Comparison of ENCODE assay signal across 1 cellular context in the genomic region with DNA sequence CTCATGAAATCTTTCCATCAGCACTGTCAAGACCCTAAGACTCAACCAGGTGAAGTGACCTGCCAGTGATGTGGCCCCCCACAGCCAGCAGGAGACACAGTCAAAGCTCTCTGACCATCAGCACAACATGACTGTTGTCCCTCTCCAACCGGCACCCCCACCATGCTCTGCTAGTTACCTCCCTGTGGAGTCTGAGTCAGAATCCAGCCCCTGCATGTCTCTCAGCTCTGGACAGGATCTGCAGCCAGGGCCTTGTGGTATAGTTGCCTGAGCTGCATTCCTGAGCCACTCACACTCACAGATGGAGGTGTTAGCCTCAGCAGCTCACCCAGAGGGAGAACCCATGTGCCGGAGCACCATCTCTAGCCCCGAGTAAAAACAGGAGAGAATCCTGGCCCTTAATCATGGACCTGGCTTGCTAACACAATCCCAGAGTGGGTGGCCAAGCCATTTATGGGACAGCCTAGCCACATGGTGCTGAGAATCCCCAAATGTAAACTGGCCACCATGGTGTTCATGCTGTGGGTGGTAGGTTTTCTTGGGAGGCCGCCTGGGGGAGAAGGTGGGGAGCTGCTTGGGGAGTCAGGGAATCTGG.
TF ChIP-seq lines count a peak whose summit lies in the region.

No MANE protein-coding gene starts in this region.

TF ChIP-seq in WTC11, 78 proteins besides CTCF, POLR2A, EP300 and RAD21:
- no peak for TF ChIP-seq ELF4 (CRISPR knock-in tag; IDR thresholded peaks at IDR 0.05; ENCODE audit: low read depth)
- TF ChIP-seq, protein P1, sequence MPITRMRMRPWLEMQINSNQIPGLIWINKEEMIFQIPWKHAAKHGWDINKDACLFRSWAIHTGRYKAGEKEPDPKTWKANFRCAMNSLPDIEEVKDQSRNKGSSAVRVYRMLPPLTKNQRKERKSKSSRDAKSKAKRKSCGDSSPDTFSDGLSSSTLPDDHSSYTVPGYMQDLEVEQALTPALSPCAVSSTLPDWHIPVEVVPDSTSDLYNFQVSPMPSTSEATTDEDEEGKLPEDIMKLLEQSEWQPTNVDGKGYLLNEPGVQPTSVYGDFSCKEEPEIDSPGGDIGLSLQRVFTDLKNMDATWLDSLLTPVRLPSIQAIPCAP (CRISPR knock-in tag; IDR thresholded peaks at IDR 0.05) = no peak
- TF ChIP-seq, protein P2, sequence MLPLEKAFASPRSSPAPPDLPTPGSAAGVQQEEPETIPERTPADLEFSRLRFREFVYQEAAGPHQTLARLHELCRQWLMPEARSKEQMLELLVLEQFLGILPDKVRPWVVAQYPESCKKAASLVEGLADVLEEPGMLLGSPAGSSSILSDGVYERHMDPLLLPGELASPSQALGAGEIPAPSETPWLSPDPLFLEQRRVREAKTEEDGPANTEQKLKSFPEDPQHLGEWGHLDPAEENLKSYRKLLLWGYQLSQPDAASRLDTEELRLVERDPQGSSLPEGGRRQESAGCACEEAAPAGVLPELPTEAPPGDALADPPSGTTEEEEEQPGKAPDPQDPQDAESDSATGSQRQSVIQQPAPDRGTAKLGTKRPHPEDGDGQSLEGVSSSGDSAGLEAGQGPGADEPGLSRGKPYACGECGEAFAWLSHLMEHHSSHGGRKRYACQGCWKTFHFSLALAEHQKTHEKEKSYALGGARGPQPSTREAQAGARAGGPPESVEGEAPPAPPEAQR (CRISPR knock-in tag; IDR thresholded peaks at IDR 0.05) = no peak
- TF ChIP-seq ZNF263 (CRISPR knock-in tag; IDR thresholded peaks at IDR 0.05; ENCODE audit: low read depth) = no peak
- TF ChIP-seq SMAD4 (CRISPR knock-in tag; IDR thresholded peaks at IDR 0.05) = no peak
- TF ChIP-seq, protein P3, sequence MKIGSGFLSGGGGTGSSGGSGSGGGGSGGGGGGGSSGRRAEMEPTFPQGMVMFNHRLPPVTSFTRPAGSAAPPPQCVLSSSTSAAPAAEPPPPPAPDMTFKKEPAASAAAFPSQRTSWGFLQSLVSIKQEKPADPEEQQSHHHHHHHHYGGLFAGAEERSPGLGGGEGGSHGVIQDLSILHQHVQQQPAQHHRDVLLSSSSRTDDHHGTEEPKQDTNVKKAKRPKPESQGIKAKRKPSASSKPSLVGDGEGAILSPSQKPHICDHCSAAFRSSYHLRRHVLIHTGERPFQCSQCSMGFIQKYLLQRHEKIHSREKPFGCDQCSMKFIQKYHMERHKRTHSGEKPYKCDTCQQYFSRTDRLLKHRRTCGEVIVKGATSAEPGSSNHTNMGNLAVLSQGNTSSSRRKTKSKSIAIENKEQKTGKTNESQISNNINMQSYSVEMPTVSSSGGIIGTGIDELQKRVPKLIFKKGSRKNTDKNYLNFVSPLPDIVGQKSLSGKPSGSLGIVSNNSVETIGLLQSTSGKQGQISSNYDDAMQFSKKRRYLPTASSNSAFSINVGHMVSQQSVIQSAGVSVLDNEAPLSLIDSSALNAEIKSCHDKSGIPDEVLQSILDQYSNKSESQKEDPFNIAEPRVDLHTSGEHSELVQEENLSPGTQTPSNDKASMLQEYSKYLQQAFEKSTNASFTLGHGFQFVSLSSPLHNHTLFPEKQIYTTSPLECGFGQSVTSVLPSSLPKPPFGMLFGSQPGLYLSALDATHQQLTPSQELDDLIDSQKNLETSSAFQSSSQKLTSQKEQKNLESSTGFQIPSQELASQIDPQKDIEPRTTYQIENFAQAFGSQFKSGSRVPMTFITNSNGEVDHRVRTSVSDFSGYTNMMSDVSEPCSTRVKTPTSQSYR (CRISPR knock-in tag; IDR thresholded peaks at IDR 0.05) = no peak
- TF ChIP-seq, protein P4, sequence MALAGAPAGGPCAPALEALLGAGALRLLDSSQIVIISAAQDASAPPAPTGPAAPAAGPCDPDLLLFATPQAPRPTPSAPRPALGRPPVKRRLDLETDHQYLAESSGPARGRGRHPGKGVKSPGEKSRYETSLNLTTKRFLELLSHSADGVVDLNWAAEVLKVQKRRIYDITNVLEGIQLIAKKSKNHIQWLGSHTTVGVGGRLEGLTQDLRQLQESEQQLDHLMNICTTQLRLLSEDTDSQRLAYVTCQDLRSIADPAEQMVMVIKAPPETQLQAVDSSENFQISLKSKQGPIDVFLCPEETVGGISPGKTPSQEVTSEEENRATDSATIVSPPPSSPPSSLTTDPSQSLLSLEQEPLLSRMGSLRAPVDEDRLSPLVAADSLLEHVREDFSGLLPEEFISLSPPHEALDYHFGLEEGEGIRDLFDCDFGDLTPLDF (CRISPR knock-in tag; IDR thresholded peaks at IDR 0.05) = no peak
- no peak for TF ChIP-seq NR1H2 (CRISPR knock-in tag; IDR thresholded peaks at IDR 0.05)
- no peak for TF ChIP-seq SOX15 (CRISPR knock-in tag; IDR thresholded peaks at IDR 0.05)
- no peak for TF ChIP-seq SMAD3 (CRISPR knock-in tag; IDR thresholded peaks at IDR 0.05; ENCODE audit: borderline replicate concordance)
- TF ChIP-seq ZNF671 (CRISPR knock-in tag; IDR thresholded peaks at IDR 0.05) = no peak
- TF ChIP-seq, protein P5, sequence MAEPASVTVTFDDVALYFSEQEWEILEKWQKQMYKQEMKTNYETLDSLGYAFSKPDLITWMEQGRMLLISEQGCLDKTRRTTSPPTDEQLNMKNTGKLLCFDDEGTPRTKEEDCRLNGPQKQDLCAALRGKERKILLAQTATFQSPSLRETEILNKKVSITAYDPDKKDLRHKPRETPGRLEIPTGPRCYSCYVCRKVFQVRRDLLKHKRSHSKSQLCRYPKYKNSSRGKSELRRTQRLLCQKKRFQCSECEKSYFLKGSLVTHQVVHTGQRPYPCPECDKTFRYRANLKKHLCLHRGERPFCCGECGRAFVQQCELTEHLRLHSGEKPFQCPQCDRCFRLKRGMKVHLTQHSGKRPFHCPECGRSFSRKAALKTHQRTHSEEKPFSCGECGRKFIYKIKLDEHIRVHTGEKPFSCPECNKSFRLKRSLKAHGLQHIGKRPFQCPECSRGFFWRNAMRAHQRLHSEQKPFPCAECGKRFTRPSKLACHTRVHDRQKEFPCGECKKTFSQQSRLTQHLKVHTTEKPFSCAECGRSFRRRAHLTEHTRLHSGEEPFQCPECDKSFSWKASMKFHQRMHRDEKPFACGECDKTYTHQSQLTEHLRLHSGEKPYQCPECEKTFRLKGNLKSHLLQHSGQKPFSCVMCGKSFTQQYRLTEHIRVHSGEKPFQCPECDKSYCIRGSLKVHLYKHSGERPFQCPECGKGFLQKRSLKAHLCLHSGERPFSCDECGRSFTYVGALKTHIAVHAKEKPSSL (CRISPR knock-in tag; conservative IDR thresholded peaks at IDR 0.05) = no peak
- TF ChIP-seq, protein P6, sequence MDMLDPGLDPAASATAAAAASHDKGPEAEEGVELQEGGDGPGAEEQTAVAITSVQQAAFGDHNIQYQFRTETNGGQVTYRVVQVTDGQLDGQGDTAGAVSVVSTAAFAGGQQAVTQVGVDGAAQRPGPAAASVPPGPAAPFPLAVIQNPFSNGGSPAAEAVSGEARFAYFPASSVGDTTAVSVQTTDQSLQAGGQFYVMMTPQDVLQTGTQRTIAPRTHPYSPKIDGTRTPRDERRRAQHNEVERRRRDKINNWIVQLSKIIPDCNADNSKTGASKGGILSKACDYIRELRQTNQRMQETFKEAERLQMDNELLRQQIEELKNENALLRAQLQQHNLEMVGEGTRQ (CRISPR knock-in tag; IDR thresholded peaks at IDR 0.05) = no peak
- TF ChIP-seq, protein P7, sequence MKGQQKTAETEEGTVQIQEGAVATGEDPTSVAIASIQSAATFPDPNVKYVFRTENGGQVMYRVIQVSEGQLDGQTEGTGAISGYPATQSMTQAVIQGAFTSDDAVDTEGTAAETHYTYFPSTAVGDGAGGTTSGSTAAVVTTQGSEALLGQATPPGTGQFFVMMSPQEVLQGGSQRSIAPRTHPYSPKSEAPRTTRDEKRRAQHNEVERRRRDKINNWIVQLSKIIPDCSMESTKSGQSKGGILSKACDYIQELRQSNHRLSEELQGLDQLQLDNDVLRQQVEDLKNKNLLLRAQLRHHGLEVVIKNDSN (CRISPR knock-in tag; IDR thresholded peaks at IDR 0.05) = no peak
